In genomic region chr22:39534591-39535301, GRCh38 we compare ENCODE assay signal across 8 cellular contexts. TPM values are rescaled to one million over a fixed set of nuclear protein-coding genes. Genes with fewer than 3 reads are reported as not detected.
A peak's percentile ranks its signal among the peaks of the same experiment; 100 is the strongest.
DNase-seq lines count a peak whose midpoint lies in the region; ATAC-seq, FAIRE-seq and TF ChIP-seq lines count a peak whose summit lies in the region.

No MANE protein-coding gene starts in this region.

- ATAC-seq in esophagus mucosa: peak; percentile 27
- ATAC-seq in naive B cell (ENCODE audit: low read depth in 2 of 2): peak; percentile 15 to 20
- ATAC-seq in stimulated activated naive B cell treated with anti-CD40 and anti-IgM and Interleukin-4, amounts not matched to agents 10 μg/mL and 1 μg/mL and 100 μg/mL, for 72 hours (replicated peaks): peak; percentile 34 to 44
- no peak for ATAC-seq in GM18909 (IDR thresholded peaks at IDR 0.05; ENCODE audit: poor library complexity, unreplicated experiment)

- H3K4me3 Mint-ChIP-seq in naive B cell: peak overlapping the region in 1 of 8 donors; percentile 16
- peak overlapping the region; percentile 19 to 56 for H3K4me3 Mint-ChIP-seq in stimulated activated naive B cell treated with anti-CD40 and anti-IgM and Interleukin-4, amounts not matched to agents 10 μg/mL and 1 μg/mL and 100 μg/mL, for 72 hours

- H3K9me3 Mint-ChIP-seq in naive B cell: no peaks in the 10 kb centered on the region
- no peaks in the 10 kb centered on the region for H3K9me3 Mint-ChIP-seq in stimulated activated naive B cell treated with anti-CD40 and anti-IgM and Interleukin-4, amounts not matched to agents 10 μg/mL and 1 μg/mL and 100 μg/mL, for 72 hours

- DNase-seq in AG09309 (ENCODE audit: low read depth) (no peak), GM19239 (ENCODE audit: insufficient read length, low spot score) (peak; percentile 82), NCI-H82 (lab: John Stamatoyannopoulos, UW) (peak; percentile 86), naive B cell (peak; percentile 74)
- DNase-seq in activated CD8-positive, alpha-beta memory T cell treated with anti-CD3 and anti-CD28 coated beads, Interleukin-2, amount 50 U/mL, for 48 hours: peak; percentile 97
- DNase-seq in stimulated activated naive B cell treated with anti-CD40 and anti-IgM and Interleukin-4, amounts not matched to agents 10 μg/mL and 1 μg/mL and 100 μg/mL, for 72 hours: peak; percentile 69

- H3K4me3 ChIP-seq in AG09309 (ENCODE audit: control insufficient read depth, low read depth, low read length): peak overlapping the region; percentile 12; the same call in 1 of the 2 replicates

- peak; percentile 57 for FAIRE-seq in GM19239 (lab: Jason Lieb, UNC)

- no peaks in the 10 kb centered on the region for H3K36me3 Mint-ChIP-seq in naive B cell
- peaks cover 14 to 26% of the 10 kb centered on the region in 2 donors for H3K36me3 Mint-ChIP-seq in stimulated activated naive B cell treated with anti-CD40 and anti-IgM and Interleukin-4, amounts not matched to agents 10 μg/mL and 1 μg/mL and 100 μg/mL, for 72 hours

- peak overlapping the region in 1 of 6 donors; percentile 53 for H3K27ac Mint-ChIP-seq in naive B cell
- no peak overlapping the region for H3K27ac Mint-ChIP-seq in stimulated activated naive B cell treated with anti-CD40 and anti-IgM and Interleukin-4, amounts not matched to agents 10 μg/mL and 1 μg/mL and 100 μg/mL, for 72 hours

- H3K27me3 Mint-ChIP-seq in naive B cell: no peaks in the 10 kb centered on the region
- no peaks in the 10 kb centered on the region for H3K27me3 Mint-ChIP-seq in stimulated activated naive B cell treated with anti-CD40 and anti-IgM and Interleukin-4, amounts not matched to agents 10 μg/mL and 1 μg/mL and 100 μg/mL, for 72 hours

- peak; percentile 89 for TF ChIP-seq CTCF in AG09309 (IDR thresholded peaks at IDR 0.05; ENCODE audit: control insufficient read depth, insufficient read depth, low read depth, low read length, missing control alignments)

- peaks cover 24 to 39% (median 29%) of the 10 kb centered on the region in 3 donors for H3K4me1 Mint-ChIP-seq in naive B cell
- peaks cover 24 to 34% of the 10 kb centered on the region in 2 donors for H3K4me1 Mint-ChIP-seq in stimulated activated naive B cell treated with anti-CD40 and anti-IgM and Interleukin-4, amounts not matched to agents 10 μg/mL and 1 μg/mL and 100 μg/mL, for 72 hours

RNA-seq across cellular contexts. Expression of gene RPS19BP1, which starts 2.2 kb away (rescaled TPM):
- 40.7 TPM for total RNA-seq in esophagus mucosa
- 100 to 1,000 TPM in 1 of 6 donors, 10 to 100 TPM in 5; 73.8 to 114 (median 93.2) TPM for polyA plus RNA-seq in naive B cell (ENCODE audit: low read depth in 6 of 6)

RNA-seq across cellular contexts. Expression of gene ATF4, which starts 14.4 kb away (rescaled TPM):
- total RNA-seq in esophagus mucosa: 375 TPM
- 100 to 1,000 TPM in 2 of 6 donors, 10 to 100 TPM in 4; 74.9 to 159 (median 98.9) TPM for polyA plus RNA-seq in naive B cell (ENCODE audit: low read depth in 6 of 6)

RNA-seq across cellular contexts. Expression of gene MIEF1, which starts 32.7 kb away (rescaled TPM):
- 16.7 TPM for total RNA-seq in esophagus mucosa
- polyA plus RNA-seq in naive B cell (ENCODE audit: low read depth in 6 of 6): 10 to 100 TPM in 5 of 6 donors, 1 to 10 TPM in 1; 8.7 to 29.8 (median 19.2) TPM

RNA-seq across cellular contexts. Expression of gene CACNA1I, which starts 35.8 kb away (rescaled TPM):
- total RNA-seq in esophagus mucosa: 0.08 TPM
- not detected for polyA plus RNA-seq in naive B cell (ENCODE audit: low read depth in 6 of 6)
